In genomic region chr15:71392821-71393220, GRCh38 we compare ENCODE assay signal across 19 cellular contexts.
"Had no signal": no experiment of that assay in that cellular context is flagged by ENCODE, and none has a peak within 500 bp of the region (broad histone marks: within the 10 kb centered on the region; RNA-seq: fewer than 3 reads in every experiment).

No MANE protein-coding gene starts in this region.

- H3K4me1 Mint-ChIP-seq: activated CD4-positive, alpha-beta T cell treated with anti-CD3 and anti-CD28 coated beads, Interleukin-2, amount 10 ng/mL, durations not matched to agents 24 days and 14 days; activated naive CD4-positive, alpha-beta T cell treated with anti-CD3 and anti-CD28 coated beads, Interleukin-2, amount 10 ng/mL, durations not matched to agents 7 days and 5 days; activated naive CD8-positive, alpha-beta T cell treated with anti-CD3 and anti-CD28 coated beads, Interleukin-2, amount 50 U/mL, for 24 hours; T-cell had no signal

- H3K4me3 ChIP-seq: esophagus squamous epithelium, lower lobe of right lung, ovary, right lobe of liver had no signal

- H3K9me3 Mint-ChIP-seq: dendritic cell treated with granulocyte-macrophage colony-stimulating factor and Interleukin-4, amounts not matched to agents 40 ng/mL and 50 ng/mL, for 4 days; natural killer cell treated with Interleukin-12 subunit alpha and Interleukin-12 subunit beta and Interleukin-15 and Interleukin-18, amount 100 ng/mL, for 72 hours had no signal

- H3K4me3 Mint-ChIP-seq: activated CD4-positive, alpha-beta T cell treated with anti-CD3 and anti-CD28 coated beads, Interleukin-2, amount 10 ng/mL, durations not matched to agents 24 days and 14 days; activated CD8-positive, alpha-beta T cell treated with anti-CD3 and anti-CD28 coated beads for 36 hours; activated naive CD4-positive, alpha-beta T cell treated with anti-CD3 and anti-CD28 coated beads, Interleukin-2, amount 10 ng/mL, durations not matched to agents 7 days and 5 days; activated naive CD8-positive, alpha-beta T cell treated with anti-CD3 and anti-CD28 coated beads, Interleukin-2, amount 50 U/mL, for 24 hours; dendritic cell treated with granulocyte-macrophage colony-stimulating factor and Interleukin-4, amounts not matched to agents 40 ng/mL and 50 ng/mL, for 4 days; natural killer cell treated with Interleukin-12 subunit alpha and Interleukin-12 subunit beta and Interleukin-15 and Interleukin-18, amount 100 ng/mL, for 72 hours; T-cell had no signal

- H3K27me3 ChIP-seq: esophagus squamous epithelium, ovary, right lobe of liver had no signal

- ATAC-seq: activated CD8-positive, alpha-beta T cell treated with anti-CD3 and anti-CD28 coated beads for 36 hours; activated naive CD8-positive, alpha-beta T cell treated with anti-CD3 and anti-CD28 coated beads, Interleukin-2, amount 50 U/mL, for 24 hours; lower lobe of right lung; natural killer cell treated with Interleukin-12 subunit alpha and Interleukin-12 subunit beta and Interleukin-15 and Interleukin-18, amount 100 ng/mL, for 72 hours; right lobe of liver; SK-N-SH treated with all-trans-retinoic acid at 6 μM for 48 hours; T-cell had no signal

- H3K36me3 ChIP-seq: esophagus squamous epithelium, lower lobe of right lung, ovary, right lobe of liver had no signal

- H3K27ac ChIP-seq: lower lobe of right lung, ovary, right lobe of liver had no signal

- DNase-seq: activated CD4-positive, alpha-beta T cell treated with anti-CD3 and anti-CD28 coated beads, Interleukin-2, amount 10 ng/mL, durations not matched to agents 24 days and 14 days; activated CD8-positive, alpha-beta T cell treated with anti-CD3 and anti-CD28 coated beads for 36 hours; activated effector memory CD4-positive, alpha-beta T cell treated with Interleukin-2 at 50 U/mL for 16 hours; activated naive CD4-positive, alpha-beta T cell treated with anti-CD3 and anti-CD28 coated beads, Interleukin-2, amount 10 ng/mL, durations not matched to agents 7 days and 5 days; activated naive CD8-positive, alpha-beta T cell treated with anti-CD3 and anti-CD28 coated beads, Interleukin-2, amount 50 U/mL, for 24 hours; activated T-cell treated with anti-CD3 and anti-CD28 coated beads, Interleukin-2, amount 50 U/mL, for 48 hours; effector CD8-positive, alpha-beta T cell; esophagus squamous epithelium; hippocampal formation; lower lobe of right lung; ovary; right lobe of liver; small intestine; stimulated activated CD4-positive, alpha-beta T cell treated with anti-CD3 and anti-CD28 coated beads, Interleukin-15, amount 100 ng/mL, for 24 hours; stimulated activated CD4-positive, alpha-beta T cell treated with anti-CD3 and anti-CD28 coated beads, Interleukin-2, amount 100 ng/mL, for 48 hours; T-cell had no signal

- H3K27ac Mint-ChIP-seq: activated CD4-positive, alpha-beta T cell treated with anti-CD3 and anti-CD28 coated beads, Interleukin-2, amount 10 ng/mL, durations not matched to agents 24 days and 14 days; activated CD8-positive, alpha-beta T cell treated with anti-CD3 and anti-CD28 coated beads for 36 hours; activated naive CD4-positive, alpha-beta T cell treated with anti-CD3 and anti-CD28 coated beads, Interleukin-2, amount 10 ng/mL, durations not matched to agents 7 days and 5 days; activated naive CD8-positive, alpha-beta T cell treated with anti-CD3 and anti-CD28 coated beads, Interleukin-2, amount 50 U/mL, for 24 hours; dendritic cell treated with granulocyte-macrophage colony-stimulating factor and Interleukin-4, amounts not matched to agents 40 ng/mL and 50 ng/mL, for 4 days; natural killer cell treated with Interleukin-12 subunit alpha and Interleukin-12 subunit beta and Interleukin-15 and Interleukin-18, amount 100 ng/mL, for 72 hours; T-cell had no signal

- H3K36me3 Mint-ChIP-seq: activated naive CD4-positive, alpha-beta T cell treated with anti-CD3 and anti-CD28 coated beads, Interleukin-2, amount 10 ng/mL, durations not matched to agents 7 days and 5 days; natural killer cell treated with Interleukin-12 subunit alpha and Interleukin-12 subunit beta and Interleukin-15 and Interleukin-18, amount 100 ng/mL, for 72 hours had no signal

- H3K9me3 ChIP-seq: esophagus squamous epithelium, lower lobe of right lung, ovary, right lobe of liver had no signal
